8 cellular contexts compared by ENCODE assay signal in genomic region chr16:58814348-58814801, GRCh38.
DNase-seq lines count a peak whose midpoint lies in the region; ATAC-seq lines count a peak whose summit lies in the region.

No MANE protein-coding gene starts in this region.

- intact Hi-C loops in dendritic cell treated with granulocyte-macrophage colony-stimulating factor and Interleukin-4, amounts not matched to agents 40 ng/mL and 50 ng/mL, for 4 days (cut with micrococcal nuclease) = no loop called here

- peak; percentile 82 for ATAC-seq in GM21529 (IDR thresholded peaks at IDR 0.05; ENCODE audit: unreplicated experiment)

- peak overlapping the region; percentile 60 for H3K4me3 Mint-ChIP-seq in dendritic cell treated with granulocyte-macrophage colony-stimulating factor and Interleukin-4, amounts not matched to agents 40 ng/mL and 50 ng/mL, for 4 days

- H3K9me3 Mint-ChIP-seq in dendritic cell treated with granulocyte-macrophage colony-stimulating factor and Interleukin-4, amounts not matched to agents 40 ng/mL and 50 ng/mL, for 4 days = no peaks in the 10 kb centered on the region

- no peaks in the 10 kb centered on the region for H3K4me1 Mint-ChIP-seq in dendritic cell treated with granulocyte-macrophage colony-stimulating factor and Interleukin-4, amounts not matched to agents 40 ng/mL and 50 ng/mL, for 4 days (ENCODE audit: low read depth)

- H3K27ac Mint-ChIP-seq in dendritic cell treated with granulocyte-macrophage colony-stimulating factor and Interleukin-4, amounts not matched to agents 40 ng/mL and 50 ng/mL, for 4 days = no peak overlapping the region

- no peaks in the 10 kb centered on the region for H3K36me3 Mint-ChIP-seq in dendritic cell treated with granulocyte-macrophage colony-stimulating factor and Interleukin-4, amounts not matched to agents 40 ng/mL and 50 ng/mL, for 4 days (ENCODE audit: low read depth)

- DNase-seq in NCI-H1092 treated with DMSO at 0.1 percent for 48 hours (lab: John Stamatoyannopoulos, UW) (peak; percentile 31), NCI-H1092 (lab: John Stamatoyannopoulos, UW) (no peak), Kasumi-1 (lab: John Stamatoyannopoulos, UW) (peak; percentile 48 to 67), UCSD-AML1 (lab: John Stamatoyannopoulos, UW; ENCODE audit: unreplicated experiment) (peak; percentile 32), left kidney (ENCODE audit: low read depth, low spot score) (peak; percentile 74)
- peak; percentile 15 to 24 for DNase-seq in stimulated activated CD4-positive, alpha-beta T cell treated with anti-CD3 and anti-CD28 coated beads, Interleukin-2, amount 100 ng/mL, for 48 hours

- peaks cover 5% of the 10 kb centered on the region for H3K27me3 Mint-ChIP-seq in dendritic cell treated with granulocyte-macrophage colony-stimulating factor and Interleukin-4, amounts not matched to agents 40 ng/mL and 50 ng/mL, for 4 days
